11 cellular contexts compared by ENCODE assay signal in genomic region chr17:45320349-45320930, GRCh38. TPM values are rescaled to one million over a fixed set of nuclear protein-coding genes. Genes with fewer than 3 reads are reported as not detected.
A peak's percentile ranks its signal among the peaks of the same experiment; 100 is the strongest.
DNase-seq lines count a peak whose midpoint lies in the region; ATAC-seq and TF ChIP-seq lines count a peak whose summit lies in the region.
"Had no signal": no experiment of that assay in that cellular context is flagged by ENCODE, and none has a peak within 500 bp of the region (broad histone marks: within the 10 kb centered on the region; RNA-seq: fewer than 3 reads in every experiment).

No MANE protein-coding gene starts in this region.

- intact Hi-C loops in prostate gland (cut with DNase I), result no loop called here

- ATAC-seq in RWPE2 (ENCODE audit: low read depth) (peak; percentile 11; the same call in 1 of the 3 replicates), HG02981 (IDR thresholded peaks at IDR 0.05; ENCODE audit: unreplicated experiment) (no peak), HG03565 (IDR thresholded peaks at IDR 0.05; ENCODE audit: unreplicated experiment) (no peak)
- ATAC-seq: right cardiac atrium had no signal

- H3K4me3 ChIP-seq in RWPE2 (ENCODE audit: severe bottlenecking) (no peak overlapping the region), esophagus (ENCODE audit: low read depth in 1 of 2, low read length in 2 of 2) (no peak overlapping the region), prostate gland (no peak overlapping the region)

- no peak for TF ChIP-seq CTCF in RWPE2 (IDR thresholded peaks at IDR 0.05; ENCODE audit: poor library complexity, severe bottlenecking)
- TF ChIP-seq CTCF in prostate gland (IDR thresholded peaks at IDR 0.05), result no peak

- 66 to 88% methylated on average over 5 of the region's 5 CpGs for WGBS in esophagus, 2 donors
- 43% methylated on average over 5 of the region's 5 CpGs for WGBS in prostate gland

- no peaks in the 10 kb centered on the region for H3K9me3 ChIP-seq in RWPE2 (ENCODE audit: severe bottlenecking)
- H3K9me3 ChIP-seq in esophagus (ENCODE audit: control insufficient read depth in 2 of 2, insufficient read depth in 1 of 2, low read depth in 1 of 2, low read length in 1 of 2), result no peaks in the 10 kb centered on the region
- no peaks in the 10 kb centered on the region for H3K9me3 ChIP-seq in prostate gland

- H3K4me1 ChIP-seq in RWPE2 (ENCODE audit: insufficient read depth, poor library complexity, severe bottlenecking), result peaks cover 44% of the 10 kb centered on the region
- H3K4me1 ChIP-seq in esophagus (ENCODE audit: control insufficient read depth in 2 of 2, insufficient read depth in 2 of 2, low read length in 1 of 2), result peaks cover 4 to 9% of the 10 kb centered on the region in 2 donors
- peaks cover 22% of the 10 kb centered on the region for H3K4me1 ChIP-seq in prostate gland (replicated peaks)

- no peak for TF ChIP-seq POLR2A in prostate gland (IDR thresholded peaks at IDR 0.05)

- H3K27me3 ChIP-seq in RWPE2 (ENCODE audit: insufficient read depth, poor library complexity, severe bottlenecking) (no peaks in the 10 kb centered on the region), esophagus (ENCODE audit: control insufficient read depth in 1 of 2, insufficient read depth in 2 of 2, low read length in 2 of 2) (no peaks in the 10 kb centered on the region), prostate gland (replicated peaks; ENCODE audit: insufficient read depth) (no peaks in the 10 kb centered on the region)

- H3K27ac ChIP-seq in RWPE2 (ENCODE audit: poor library complexity, severe bottlenecking) (peak overlapping the region; percentile 98), esophagus (ENCODE audit: low read depth in 2 of 2, low read length in 1 of 2) (peak overlapping the region; percentile 51 to 80), prostate gland (peak overlapping the region; percentile 21 to 45)

- peak; percentile 65 for DNase-seq in GM04504 (ENCODE audit: low read depth)
- DNase-seq in RWPE2 (ENCODE audit: low spot score), result no peak
- DNase-seq in prostate gland (ENCODE audit: low spot score), result no peak
- DNase-seq in mucosa of gallbladder (ENCODE audit: low spot score), result no peak
- no peak for DNase-seq in DMS53 (lab: John Stamatoyannopoulos, UW)
- DNase-seq: aorta, hypothalamus, right cardiac atrium had no signal

- H3K36me3 ChIP-seq in RWPE2 (ENCODE audit: low read depth) (no peaks in the 10 kb centered on the region), esophagus (ENCODE audit: control insufficient read depth in 2 of 2, insufficient read depth in 2 of 2, low read length in 1 of 2) (no peaks in the 10 kb centered on the region), prostate gland (no peaks in the 10 kb centered on the region)

RNA-seq across cellular contexts. Expression of gene MAP3K14, which starts 3.6 kb away (rescaled TPM):
- polyA plus RNA-seq in esophagus, result 1 to 10 TPM; 8.0 to 9.2 TPM
- total RNA-seq in prostate gland, result 10 to 100 TPM; 12.5 to 16.1 TPM
- total RNA-seq in mucosa of gallbladder, result 19.1 TPM

RNA-seq across cellular contexts. Expression of gene SPATA32, which starts 58.5 kb away (rescaled TPM):
- not detected for polyA plus RNA-seq in esophagus
- total RNA-seq in prostate gland (1 to 10 TPM in 1 of 2 donors, not detected in 1; 3.2 TPM), mucosa of gallbladder (not detected)
- total RNA-seq: aorta, right cardiac atrium had no signal
- polyA plus RNA-seq: aorta, right cardiac atrium had no signal

Comparison
In these comparisons a context has a peak if more than half of its experiments do, and no peak if none do; other contexts are left out.
1. H3K27ac ChIP-seq: peak in every context shown above with its lines; median percentile 98 in RWPE2; 66 in esophagus; 33 in prostate gland.